Comparison of ENCODE assay signal across 21 cellular contexts in the genomic region with DNA sequence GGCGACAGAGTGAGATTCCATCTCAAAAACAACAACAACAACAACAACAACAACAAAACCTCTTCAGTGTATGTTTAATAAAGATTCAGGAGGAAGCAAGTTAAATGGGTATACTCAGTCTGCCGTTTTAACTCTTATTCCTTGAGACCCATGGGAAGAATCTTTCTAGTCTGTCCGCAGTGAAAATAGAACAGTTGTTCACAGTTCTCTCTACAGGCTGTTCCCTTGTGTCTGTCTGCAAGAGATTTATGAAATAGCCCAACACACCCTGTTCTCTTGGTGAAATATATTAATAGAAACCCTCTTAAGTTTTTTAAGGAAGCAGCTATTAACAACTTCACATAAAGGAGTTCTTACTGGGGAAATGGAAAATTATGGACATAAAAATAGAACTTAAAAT.
"Had no signal": no experiment of that assay in that cellular context is flagged by ENCODE, and none has a peak within 500 bp of the region (broad histone marks: within the 10 kb centered on the region; RNA-seq: fewer than 3 reads in every experiment).

No MANE protein-coding gene starts in this region.

- H3K4me3 ChIP-seq: coronary artery, neural progenitor cell, pancreas, right lobe of liver, spleen, stomach, thoracic aorta, transverse colon had no signal

- H3K4me1 ChIP-seq: neural progenitor cell, pancreas, right lobe of liver, spleen, stomach, transverse colon had no signal

- H3K27me3 ChIP-seq: neural progenitor cell, pancreas, right lobe of liver, spleen, stomach, transverse colon had no signal

- H3K27ac ChIP-seq: coronary artery, neural progenitor cell, pancreas, right lobe of liver, spleen, stomach, thoracic aorta, transverse colon had no signal

- DNase-seq: central memory CD4-positive, alpha-beta T cell; effector CD4-positive, alpha-beta T cell; foreskin melanocyte; head of caudate nucleus; hypothalamus; islet precursor cell; naive thymus-derived CD8-positive, alpha-beta T cell; nucleus accumbens; pancreas; spleen; stimulated activated CD4-positive, alpha-beta T cell treated with anti-CD3 and anti-CD28 coated beads, Interleukin-15, amount 100 ng/mL, for 24 hours; stimulated activated CD4-positive, alpha-beta T cell treated with anti-CD3 and anti-CD28 coated beads, Interleukin-1b, Interleukin-23, amount 100 ng/mL, for 48 hours; stimulated activated CD4-positive, alpha-beta T cell treated with anti-CD3 and anti-CD28 coated beads, Interleukin-4, amount 100 ng/mL, for 24 hours; stimulated activated naive CD4-positive, alpha-beta T cell; stomach; substantia nigra; transverse colon had no signal

- H3K9me3 ChIP-seq: pancreas, right lobe of liver, stomach, thoracic aorta, transverse colon had no signal

- H3K36me3 ChIP-seq: neural progenitor cell, pancreas, right lobe of liver, spleen, stomach, thoracic aorta, transverse colon had no signal
